Comparison of ENCODE assay signal across 3 cellular contexts in the genomic region with DNA sequence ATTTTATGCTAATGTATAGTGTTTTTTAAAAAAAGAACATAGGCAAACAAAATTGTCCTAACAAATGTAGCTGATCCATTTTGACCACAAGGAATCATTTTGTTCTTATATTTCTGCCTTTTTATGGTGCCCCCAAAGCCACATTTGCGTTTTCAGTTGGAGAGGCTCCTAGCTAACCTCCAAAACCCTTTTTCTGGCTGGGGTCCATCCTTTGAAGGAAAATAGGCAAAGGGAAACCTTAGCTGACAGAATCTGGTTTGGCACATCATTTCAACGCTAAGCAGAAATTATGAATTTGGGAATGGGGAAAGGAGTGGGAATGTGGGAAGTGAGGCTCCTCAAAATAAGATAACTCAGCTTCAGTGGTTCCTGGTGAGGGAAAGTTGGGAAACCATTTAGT.
"Had no signal": no experiment of that assay in that cellular context is flagged by ENCODE, and none has a peak within 500 bp of the region (broad histone marks: within the 10 kb centered on the region; RNA-seq: fewer than 3 reads in every experiment).

No MANE protein-coding gene starts in this region.

- ATAC-seq: GM12878 had no signal

- DNase-seq: GDM1, GF-D8 had no signal

- H3K4me3 ChIP-seq: GM12878 had no signal
